ENCODE assay signal across 1 cellular context in genomic region chr15:41417418-41417811, GRCh38.
TF ChIP-seq lines count a peak whose summit lies in the region.

No MANE protein-coding gene starts in this region.

TF ChIP-seq in HEK293, 187 proteins besides CTCF, POLR2A, EP300 and RAD21 (continued from another document):
- TF ChIP-seq ZNF248 (tag by site-specific recombination; IDR thresholded peaks at IDR 0.05) (no peak), ZNF830 (tag by site-specific recombination; IDR thresholded peaks at IDR 0.05; ENCODE audit: low read depth) (no peak), SP2 (tag by site-specific recombination; IDR thresholded peaks at IDR 0.05) (peak; percentile 62), ZNF777 (tag by site-specific recombination; IDR thresholded peaks at IDR 0.05; ENCODE audit: borderline replicate concordance) (no peak), ZNF175 (tag by site-specific recombination; IDR thresholded peaks at IDR 0.05) (no peak), SETDB1 (IDR thresholded peaks at IDR 0.05; ENCODE audit: insufficient read length, low read length) (no peak), ZNF600 (tag by site-specific recombination; IDR thresholded peaks at IDR 0.05) (peak; percentile 31; the same call in 1 of the 2 replicates), TCF7L2 (IDR thresholded peaks at IDR 0.05; ENCODE audit: borderline replicate concordance, low read depth, low read length) (no peak), ZNF768 (tag by site-specific recombination; IDR thresholded peaks at IDR 0.05) (no peak), ZNF488 (tag by site-specific recombination; IDR thresholded peaks at IDR 0.05) (no peak), PRDM1 (tag by site-specific recombination; IDR thresholded peaks at IDR 0.05) (no peak), ZNF114 (tag by site-specific recombination; IDR thresholded peaks at IDR 0.05) (no peak), MEIS1 (CRISPR knock-in tag; IDR thresholded peaks at IDR 0.05; ENCODE audit: borderline replicate concordance) (no peak), ZFP69B (tag by site-specific recombination; IDR thresholded peaks at IDR 0.05) (0 out of 2 replicates have a peak, but pooled peaks have one; percentile 6), ZNF23 (tag by site-specific recombination; IDR thresholded peaks at IDR 0.05; ENCODE audit: borderline replicate concordance) (no peak), ZBTB8A (tag by site-specific recombination; IDR thresholded peaks at IDR 0.05) (peak; percentile 82), ZNF112 (tag by site-specific recombination; IDR thresholded peaks at IDR 0.05) (no peak), ZNF324 (tag by site-specific recombination; IDR thresholded peaks at IDR 0.05) (no peak), ZBTB20 (tag by site-specific recombination; IDR thresholded peaks at IDR 0.05) (peak; percentile 88), ZNF362 (tag by site-specific recombination; IDR thresholded peaks at IDR 0.05) (no peak), ZNF514 (tag by site-specific recombination; IDR thresholded peaks at IDR 0.05) (no peak), ZNF561 (tag by site-specific recombination; IDR thresholded peaks at IDR 0.05; ENCODE audit: borderline replicate concordance) (no peak), ZNF654 (tag by site-specific recombination; IDR thresholded peaks at IDR 0.05; ENCODE audit: low read depth) (no peak), HOXA7 (CRISPR knock-in tag; IDR thresholded peaks at IDR 0.05; ENCODE audit: borderline replicate concordance) (no peak), ZBTB6 (tag by site-specific recombination; IDR thresholded peaks at IDR 0.05) (no peak), ZNF132 (tag by site-specific recombination; IDR thresholded peaks at IDR 0.05; ENCODE audit: borderline replicate concordance) (no peak), ZNF37A (tag by site-specific recombination; IDR thresholded peaks at IDR 0.05) (no peak), ZNF214 (tag by site-specific recombination; IDR thresholded peaks at IDR 0.05; ENCODE audit: borderline replicate concordance) (no peak), ZNF280C (tag by site-specific recombination; IDR thresholded peaks at IDR 0.05) (no peak), ZNF585B (tag by site-specific recombination; IDR thresholded peaks at IDR 0.05) (no peak), MYNN (tag by site-specific recombination; IDR thresholded peaks at IDR 0.05; ENCODE audit: borderline replicate concordance) (0 out of 2 replicates have a peak, but pooled peaks have one; percentile 10), SCRT1 (tag by site-specific recombination; IDR thresholded peaks at IDR 0.05; ENCODE audit: borderline replicate concordance) (no peak), KLF7 (tag by site-specific recombination; IDR thresholded peaks at IDR 0.05; ENCODE audit: borderline replicate concordance) (no peak), GLIS1 (tag by site-specific recombination; IDR thresholded peaks at IDR 0.05) (no peak), GLIS2 (tag by site-specific recombination; IDR thresholded peaks at IDR 0.05) (no peak), PATZ1 (tag by site-specific recombination; IDR thresholded peaks at IDR 0.05) (peak; percentile 58)
- TF ChIP-seq, protein P1, sequence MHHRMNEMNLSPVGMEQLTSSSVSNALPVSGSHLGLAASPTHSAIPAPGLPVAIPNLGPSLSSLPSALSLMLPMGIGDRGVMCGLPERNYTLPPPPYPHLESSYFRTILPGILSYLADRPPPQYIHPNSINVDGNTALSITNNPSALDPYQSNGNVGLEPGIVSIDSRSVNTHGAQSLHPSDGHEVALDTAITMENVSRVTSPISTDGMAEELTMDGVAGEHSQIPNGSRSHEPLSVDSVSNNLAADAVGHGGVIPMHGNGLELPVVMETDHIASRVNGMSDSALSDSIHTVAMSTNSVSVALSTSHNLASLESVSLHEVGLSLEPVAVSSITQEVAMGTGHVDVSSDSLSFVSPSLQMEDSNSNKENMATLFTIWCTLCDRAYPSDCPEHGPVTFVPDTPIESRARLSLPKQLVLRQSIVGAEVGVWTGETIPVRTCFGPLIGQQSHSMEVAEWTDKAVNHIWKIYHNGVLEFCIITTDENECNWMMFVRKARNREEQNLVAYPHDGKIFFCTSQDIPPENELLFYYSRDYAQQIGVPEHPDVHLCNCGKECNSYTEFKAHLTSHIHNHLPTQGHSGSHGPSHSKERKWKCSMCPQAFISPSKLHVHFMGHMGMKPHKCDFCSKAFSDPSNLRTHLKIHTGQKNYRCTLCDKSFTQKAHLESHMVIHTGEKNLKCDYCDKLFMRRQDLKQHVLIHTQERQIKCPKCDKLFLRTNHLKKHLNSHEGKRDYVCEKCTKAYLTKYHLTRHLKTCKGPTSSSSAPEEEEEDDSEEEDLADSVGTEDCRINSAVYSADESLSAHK (tag by site-specific recombination; IDR thresholded peaks at IDR 0.05), result no peak
- TF ChIP-seq, protein P2, sequence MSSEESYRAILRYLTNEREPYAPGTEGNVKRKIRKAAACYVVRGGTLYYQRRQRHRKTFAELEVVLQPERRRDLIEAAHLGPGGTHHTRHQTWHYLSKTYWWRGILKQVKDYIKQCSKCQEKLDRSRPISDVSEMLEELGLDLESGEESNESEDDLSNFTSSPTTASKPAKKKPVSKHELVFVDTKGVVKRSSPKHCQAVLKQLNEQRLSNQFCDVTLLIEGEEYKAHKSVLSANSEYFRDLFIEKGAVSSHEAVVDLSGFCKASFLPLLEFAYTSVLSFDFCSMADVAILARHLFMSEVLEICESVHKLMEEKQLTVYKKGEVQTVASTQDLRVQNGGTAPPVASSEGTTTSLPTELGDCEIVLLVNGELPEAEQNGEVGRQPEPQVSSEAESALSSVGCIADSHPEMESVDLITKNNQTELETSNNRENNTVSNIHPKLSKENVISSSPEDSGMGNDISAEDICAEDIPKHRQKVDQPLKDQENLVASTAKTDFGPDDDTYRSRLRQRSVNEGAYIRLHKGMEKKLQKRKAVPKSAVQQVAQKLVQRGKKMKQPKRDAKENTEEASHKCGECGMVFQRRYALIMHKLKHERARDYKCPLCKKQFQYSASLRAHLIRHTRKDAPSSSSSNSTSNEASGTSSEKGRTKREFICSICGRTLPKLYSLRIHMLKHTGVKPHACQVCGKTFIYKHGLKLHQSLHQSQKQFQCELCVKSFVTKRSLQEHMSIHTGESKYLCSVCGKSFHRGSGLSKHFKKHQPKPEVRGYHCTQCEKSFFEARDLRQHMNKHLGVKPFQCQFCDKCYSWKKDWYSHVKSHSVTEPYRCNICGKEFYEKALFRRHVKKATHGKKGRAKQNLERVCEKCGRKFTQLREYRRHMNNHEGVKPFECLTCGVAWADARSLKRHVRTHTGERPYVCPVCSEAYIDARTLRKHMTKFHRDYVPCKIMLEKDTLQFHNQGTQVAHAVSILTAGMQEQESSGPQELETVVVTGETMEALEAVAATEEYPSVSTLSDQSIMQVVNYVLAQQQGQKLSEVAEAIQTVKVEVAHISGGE (tag by site-specific recombination; conservative IDR thresholded peaks at IDR 0.05; ENCODE audit: low read depth), result no peak; the same call in 1 of the 2 replicates
- TF ChIP-seq, protein P3, sequence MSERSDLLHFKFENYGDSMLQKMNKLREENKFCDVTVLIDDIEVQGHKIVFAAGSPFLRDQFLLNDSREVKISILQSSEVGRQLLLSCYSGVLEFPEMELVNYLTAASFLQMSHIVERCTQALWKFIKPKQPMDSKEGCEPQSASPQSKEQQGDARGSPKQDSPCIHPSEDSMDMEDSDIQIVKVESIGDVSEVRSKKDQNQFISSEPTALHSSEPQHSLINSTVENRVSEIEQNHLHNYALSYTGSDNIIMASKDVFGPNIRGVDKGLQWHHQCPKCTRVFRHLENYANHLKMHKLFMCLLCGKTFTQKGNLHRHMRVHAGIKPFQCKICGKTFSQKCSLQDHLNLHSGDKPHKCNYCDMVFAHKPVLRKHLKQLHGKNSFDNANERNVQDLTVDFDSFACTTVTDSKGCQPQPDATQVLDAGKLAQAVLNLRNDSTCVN (tag by site-specific recombination; optimal IDR thresholded peaks at IDR 0.05), result peak; percentile 58
